21 cellular contexts compared by ENCODE assay signal in genomic region chr4:153623491-153623890, GRCh38.
DNase-seq lines count a peak whose midpoint lies in the region; ATAC-seq, FAIRE-seq and TF ChIP-seq lines count a peak whose summit lies in the region.
"Had no signal": no experiment of that assay in that cellular context is flagged by ENCODE, and none has a peak within 500 bp of the region (broad histone marks: within the 10 kb centered on the region; RNA-seq: fewer than 3 reads in every experiment).

No MANE protein-coding gene starts in this region.

- no peaks in the 10 kb centered on the region for H3K9me3 Mint-ChIP-seq in activated CD4-positive, alpha-beta T cell treated with anti-CD3 and anti-CD28 coated beads, Interleukin-2, amount 10 ng/mL, durations not matched to agents 7 days and 5 days
- H3K9me3 Mint-ChIP-seq in activated CD4-positive, alpha-beta T cell treated with anti-CD3 and anti-CD28 coated beads, Interleukin-2, amount 10 ng/mL, durations not matched to agents 24 days and 14 days = no peaks in the 10 kb centered on the region
- no peaks in the 10 kb centered on the region for H3K9me3 Mint-ChIP-seq in activated naive CD4-positive, alpha-beta T cell treated with anti-CD3 and anti-CD28 coated beads, Interleukin-2, amount 50 U/mL, for 72 hours
- no peaks in the 10 kb centered on the region for H3K9me3 Mint-ChIP-seq in memory B cell
- H3K9me3 Mint-ChIP-seq: HFFc6, neural progenitor cell had no signal

- DNase-seq in activated CD4-positive, alpha-beta T cell treated with anti-CD3 and anti-CD28 coated beads, Interleukin-2, amount 10 ng/mL, durations not matched to agents 7 days and 5 days = no peak
- DNase-seq in activated CD4-positive, alpha-beta T cell treated with anti-CD3 and anti-CD28 coated beads, Interleukin-2, amount 10 ng/mL, durations not matched to agents 24 days and 14 days = no peak
- DNase-seq in GM12892 (ENCODE audit: insufficient read length) (no peak), memory B cell (ENCODE audit: low spot score in 2 of 2) (no peak), GM13977 (ENCODE audit: low spot score) (no peak), left ventricle myocardium superior (no peak)
- no peak for DNase-seq in activated naive CD4-positive, alpha-beta T cell treated with anti-CD3 and anti-CD28 coated beads, Interleukin-2, amount 50 U/mL, for 72 hours (ENCODE audit: low spot score in 2 of 2)
- DNase-seq: activated CD4-positive, alpha-beta T cell treated with anti-CD3 and anti-CD28 coated beads for 4 hours; activated T-cell treated with anti-CD3 and anti-CD28 coated beads, Interleukin-2, amount 50 U/mL, for 1 hour; C1 segment of cervical spinal cord; caudate nucleus; DMS79; esophagus squamous epithelium; HFFc6; midbrain; NCI-H1930; NCI-H446; stimulated activated CD4-positive, alpha-beta T cell treated with anti-CD3 and anti-CD28 coated beads, Interleukin-4, amount 100 ng/mL, for 1 hour had no signal

- H3K4me1 Mint-ChIP-seq in activated CD4-positive, alpha-beta T cell treated with anti-CD3 and anti-CD28 coated beads, Interleukin-2, amount 10 ng/mL, durations not matched to agents 7 days and 5 days = peaks cover 13% of the 10 kb centered on the region
- H3K4me1 Mint-ChIP-seq in activated CD4-positive, alpha-beta T cell treated with anti-CD3 and anti-CD28 coated beads, Interleukin-2, amount 10 ng/mL, durations not matched to agents 24 days and 14 days = peaks cover 14% of the 10 kb centered on the region
- peaks cover 4% of the 10 kb centered on the region for H3K4me1 Mint-ChIP-seq in memory B cell

- no peak for TF ChIP-seq CTCF in GM13977 (IDR thresholded peaks at IDR 0.05; ENCODE audit: extremely low read depth, insufficient read depth, missing control alignments)

- POLR2A ChIA-PET in activated CD4-positive, alpha-beta T cell treated with anti-CD3 and anti-CD28 coated beads, Interleukin-2, amount 10 ng/mL, durations not matched to agents 7 days and 5 days (lab: Charles Lee) = no interaction called here

- CTCF ChIA-PET in activated CD4-positive, alpha-beta T cell treated with anti-CD3 and anti-CD28 coated beads, Interleukin-2, amount 10 ng/mL, durations not matched to agents 7 days and 5 days (lab: Charles Lee) = no interaction called here

- H3K4me3 Mint-ChIP-seq in activated CD4-positive, alpha-beta T cell treated with anti-CD3 and anti-CD28 coated beads, Interleukin-2, amount 10 ng/mL, durations not matched to agents 7 days and 5 days = no peak overlapping the region
- H3K4me3 Mint-ChIP-seq in activated CD4-positive, alpha-beta T cell treated with anti-CD3 and anti-CD28 coated beads, Interleukin-2, amount 10 ng/mL, durations not matched to agents 24 days and 14 days = no peak overlapping the region
- no peak overlapping the region for H3K4me3 Mint-ChIP-seq in memory B cell
- H3K4me3 Mint-ChIP-seq: HFFc6, neural progenitor cell had no signal

- no peak for TF ChIP-seq POLR2A in GM12892 (IDR thresholded peaks at IDR 0.05; ENCODE audit: low read depth, low read length)

- in situ Hi-C loops in GM13977 (cut with MboI; ENCODE audit: low pct_unique_long_range_greater_than_20kb, low sequenced_read_pairs, unreplicated experiment) = no loop called here

- peak overlapping the region; percentile 21 for H3K27ac Mint-ChIP-seq in activated CD4-positive, alpha-beta T cell treated with anti-CD3 and anti-CD28 coated beads, Interleukin-2, amount 10 ng/mL, durations not matched to agents 7 days and 5 days
- no peak overlapping the region for H3K27ac Mint-ChIP-seq in activated CD4-positive, alpha-beta T cell treated with anti-CD3 and anti-CD28 coated beads, Interleukin-2, amount 10 ng/mL, durations not matched to agents 24 days and 14 days
- H3K27ac Mint-ChIP-seq in activated naive CD4-positive, alpha-beta T cell treated with anti-CD3 and anti-CD28 coated beads, Interleukin-2, amount 50 U/mL, for 72 hours = peak overlapping the region; percentile 75 to 94
- peak overlapping the region; percentile 62 for H3K27ac Mint-ChIP-seq in memory B cell
- H3K27ac Mint-ChIP-seq: HFFc6, neural progenitor cell had no signal

- H3K36me3 Mint-ChIP-seq in activated CD4-positive, alpha-beta T cell treated with anti-CD3 and anti-CD28 coated beads, Interleukin-2, amount 10 ng/mL, durations not matched to agents 7 days and 5 days (ENCODE audit: low read depth) = peaks cover 72% of the 10 kb centered on the region
- peaks cover 55% of the 10 kb centered on the region for H3K36me3 Mint-ChIP-seq in activated CD4-positive, alpha-beta T cell treated with anti-CD3 and anti-CD28 coated beads, Interleukin-2, amount 10 ng/mL, durations not matched to agents 24 days and 14 days (ENCODE audit: low read depth)
- peaks cover 13 to 21% of the 10 kb centered on the region in 2 donors for H3K36me3 Mint-ChIP-seq in activated naive CD4-positive, alpha-beta T cell treated with anti-CD3 and anti-CD28 coated beads, Interleukin-2, amount 50 U/mL, for 72 hours
- peaks cover 46% of the 10 kb centered on the region for H3K36me3 Mint-ChIP-seq in memory B cell

- intact Hi-C loops in activated CD4-positive, alpha-beta T cell treated with anti-CD3 and anti-CD28 coated beads, Interleukin-2, amount 10 ng/mL, durations not matched to agents 24 days and 14 days (cut with micrococcal nuclease) = no loop called here
- intact Hi-C loops in left ventricle myocardium superior (cut with micrococcal nuclease) = no loop called here

- no peak for ATAC-seq in activated naive CD4-positive, alpha-beta T cell treated with anti-CD3 and anti-CD28 coated beads, Interleukin-2, amount 50 U/mL, for 72 hours
- no peak for ATAC-seq in memory B cell (ENCODE audit: low read depth)
- no peak for ATAC-seq in left ventricle myocardium superior
- ATAC-seq in GM21381 (IDR thresholded peaks at IDR 0.05; ENCODE audit: unreplicated experiment) = no peak

- peak; percentile 64 for FAIRE-seq in GM12892 (lab: Jason Lieb, UNC)
- FAIRE-seq: urothelium cell line had no signal

- H3K27me3 Mint-ChIP-seq in activated CD4-positive, alpha-beta T cell treated with anti-CD3 and anti-CD28 coated beads, Interleukin-2, amount 10 ng/mL, durations not matched to agents 7 days and 5 days = no peaks in the 10 kb centered on the region
- no peaks in the 10 kb centered on the region for H3K27me3 Mint-ChIP-seq in activated CD4-positive, alpha-beta T cell treated with anti-CD3 and anti-CD28 coated beads, Interleukin-2, amount 10 ng/mL, durations not matched to agents 24 days and 14 days
- no peaks in the 10 kb centered on the region for H3K27me3 Mint-ChIP-seq in memory B cell
